9 cellular contexts compared by ENCODE assay signal in genomic region chr4:185730387-185730786, GRCh38.
A peak's percentile ranks its signal among the peaks of the same experiment; 100 is the strongest.
DNase-seq lines count a peak whose midpoint lies in the region; ATAC-seq and TF ChIP-seq lines count a peak whose summit lies in the region.
"Had no signal": no experiment of that assay in that cellular context is flagged by ENCODE, and none has a peak within 500 bp of the region (broad histone marks: within the 10 kb centered on the region; RNA-seq: fewer than 3 reads in every experiment).

No MANE protein-coding gene starts in this region.

- no peaks in the 10 kb centered on the region for H3K9me3 Mint-ChIP-seq in neural crest cell

- ATAC-seq in GM19351 (IDR thresholded peaks at IDR 0.05; ENCODE audit: unreplicated experiment) (peak; percentile 46), HG03175 (IDR thresholded peaks at IDR 0.05; ENCODE audit: unreplicated experiment) (peak; percentile 54)

- peaks cover 49% of the 10 kb centered on the region for H3K4me1 Mint-ChIP-seq in neural crest cell

- peaks cover 9% of the 10 kb centered on the region for H3K36me3 Mint-ChIP-seq in neural crest cell (ENCODE audit: low read depth)

- TF ChIP-seq CTCF in astrocyte of the spinal cord (IDR thresholded peaks at IDR 0.05; ENCODE audit: low read depth, low read length): no peak
- no peak for TF ChIP-seq CTCF in neural crest cell (conservative IDR thresholded peaks at IDR 0.05)

- H3K27ac Mint-ChIP-seq in neural crest cell (ENCODE audit: unreplicated experiment): peak overlapping the region; percentile 97

- DNase-seq in astrocyte of the spinal cord (ENCODE audit: low read depth, low spot score) (peak; percentile 73), neural crest cell (ENCODE audit: low read depth, low spot score) (peak; percentile 6), NCI-H1105 (lab: John Stamatoyannopoulos, UW) (no peak), DMS114 treated with DMSO at 0.1 percent for 48 hours (lab: John Stamatoyannopoulos, UW; ENCODE audit: unreplicated experiment) (no peak), inferior parietal cortex (ENCODE audit: extremely low spot score) (no peak), NCI-H2081 (lab: John Stamatoyannopoulos, UW) (no peak)
- DNase-seq: gastrocnemius medialis had no signal

- no peak overlapping the region for H3K4me3 ChIP-seq in astrocyte of the spinal cord (ENCODE audit: low read depth, low read length)
- H3K4me3 ChIP-seq: gastrocnemius medialis had no signal

- H3K27me3 Mint-ChIP-seq in neural crest cell (ENCODE audit: low read depth): no peaks in the 10 kb centered on the region

- H3K4me3 Mint-ChIP-seq in neural crest cell: peak overlapping the region; percentile 25

- in situ Hi-C loops in astrocyte of the spinal cord (cut with HindIII; ENCODE audit: low sequenced_read_pairs): no loop called here

Comparison
In these comparisons a context has a peak if more than half of its experiments do, and no peak if none do; other contexts are left out.
1. DNase-seq: peak in astrocyte of the spinal cord (single experiment) and neural crest cell (single experiment); none in NCI-H1105 (single experiment), DMS114 treated with DMSO at 0.1 percent for 48 hours (single experiment), inferior parietal cortex (single experiment) and NCI-H2081 (0 of 2).